In the genomic region with DNA sequence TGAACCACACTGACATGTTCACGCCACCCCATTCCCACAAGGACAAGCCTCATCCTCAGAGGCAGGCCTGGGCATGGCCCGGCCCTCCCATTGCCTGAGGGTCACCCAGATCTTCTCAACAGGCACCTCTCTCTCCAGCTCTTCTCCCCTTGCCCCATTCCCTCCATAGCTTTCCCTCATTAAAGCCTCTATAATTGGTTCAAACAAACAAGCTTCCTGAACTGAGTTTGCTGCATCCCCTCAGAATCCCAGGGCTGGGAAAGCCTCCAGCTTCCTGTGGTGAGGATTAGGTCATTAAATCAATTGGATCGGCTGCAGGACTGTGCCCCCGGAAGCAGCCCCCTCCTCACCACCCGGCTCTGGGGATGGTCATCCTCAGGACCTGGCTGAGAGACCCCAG, we compare ENCODE assay signal across 1 cellular context.
TF ChIP-seq lines count a peak whose summit lies in the region.

No MANE protein-coding gene starts in this region.

TF ChIP-seq in GM23338, 12 proteins besides CTCF, POLR2A, EP300 and RAD21 (continued from another document):
- TF ChIP-seq, protein P1, sequence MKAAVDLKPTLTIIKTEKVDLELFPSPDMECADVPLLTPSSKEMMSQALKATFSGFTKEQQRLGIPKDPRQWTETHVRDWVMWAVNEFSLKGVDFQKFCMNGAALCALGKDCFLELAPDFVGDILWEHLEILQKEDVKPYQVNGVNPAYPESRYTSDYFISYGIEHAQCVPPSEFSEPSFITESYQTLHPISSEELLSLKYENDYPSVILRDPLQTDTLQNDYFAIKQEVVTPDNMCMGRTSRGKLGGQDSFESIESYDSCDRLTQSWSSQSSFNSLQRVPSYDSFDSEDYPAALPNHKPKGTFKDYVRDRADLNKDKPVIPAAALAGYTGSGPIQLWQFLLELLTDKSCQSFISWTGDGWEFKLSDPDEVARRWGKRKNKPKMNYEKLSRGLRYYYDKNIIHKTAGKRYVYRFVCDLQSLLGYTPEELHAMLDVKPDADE (IDR thresholded peaks at IDR 0.05), result no peak
TF ChIP-seq in GM23338: peak in this region for 0.
